Comparison of ENCODE assay signal across 19 cellular contexts in the genomic region with DNA sequence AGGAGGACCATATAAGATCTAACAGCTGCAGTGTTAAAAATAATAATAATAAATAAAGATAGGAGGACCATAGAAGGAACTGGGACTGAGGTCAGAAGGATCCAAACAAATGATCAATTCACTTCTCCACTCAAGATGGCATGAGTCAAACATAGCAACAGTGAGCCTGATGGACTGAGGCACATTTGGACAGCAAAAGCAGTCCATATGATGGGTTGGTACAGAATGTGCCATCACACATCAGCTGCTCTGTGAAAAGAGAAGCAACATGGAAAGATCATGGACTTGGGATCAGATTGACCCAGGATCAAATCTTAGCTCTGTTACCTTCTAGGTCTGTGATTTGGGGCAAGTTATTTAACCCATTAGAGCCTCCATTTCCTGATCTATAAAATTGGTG.
"Had no signal": no experiment of that assay in that cellular context is flagged by ENCODE, and none has a peak within 500 bp of the region (broad histone marks: within the 10 kb centered on the region; RNA-seq: fewer than 3 reads in every experiment).

No MANE protein-coding gene starts in this region.

- H3K36me3 Mint-ChIP-seq: natural killer cell treated with Interleukin-12 subunit alpha and Interleukin-12 subunit beta and Interleukin-15 and Interleukin-18, amount 100 ng/mL, for 72 hours had no signal

- H3K9me3 Mint-ChIP-seq: activated naive CD4-positive, alpha-beta T cell treated with anti-CD3 and anti-CD28 coated beads for 36 hours; activated naive CD8-positive, alpha-beta T cell treated with anti-CD3 and anti-CD28 coated beads, Interleukin-2, amount 50 U/mL, for 24 hours; natural killer cell treated with Interleukin-12 subunit alpha and Interleukin-12 subunit beta and Interleukin-15 and Interleukin-18, amount 100 ng/mL, for 72 hours had no signal

- H3K27ac Mint-ChIP-seq: activated naive CD4-positive, alpha-beta T cell treated with anti-CD3 and anti-CD28 coated beads for 36 hours; activated naive CD8-positive, alpha-beta T cell treated with anti-CD3 and anti-CD28 coated beads, Interleukin-2, amount 50 U/mL, for 24 hours; natural killer cell treated with Interleukin-12 subunit alpha and Interleukin-12 subunit beta and Interleukin-15 and Interleukin-18, amount 100 ng/mL, for 72 hours had no signal

- DNase-seq: activated CD4-positive, alpha-beta T cell treated with anti-CD3 and anti-CD28 coated beads for 4 hours; activated CD4-positive, alpha-beta T cell treated with anti-CD3 and anti-CD28 coated beads, Interleukin-2, amount 50 U/mL, for 48 hours; activated CD4-positive, CD25-positive, alpha-beta regulatory T cell; activated naive CD4-positive, alpha-beta T cell treated with anti-CD3 and anti-CD28 coated beads for 36 hours; activated naive CD8-positive, alpha-beta T cell treated with anti-CD3 and anti-CD28 coated beads, Interleukin-2, amount 50 U/mL, for 24 hours; activated T-cell treated with anti-CD3 and anti-CD28 coated beads, Interleukin-2, amount 50 U/mL, for 48 hours; amygdala; central memory CD4-positive, alpha-beta T cell; foreskin fibroblast; heart right ventricle; left lung; mesendoderm; stimulated activated CD4-positive, alpha-beta T cell treated with anti-CD3 and anti-CD28 coated beads, Interleukin-1b, Interleukin-23, amount 100 ng/mL, for 48 hours; stimulated activated CD4-positive, alpha-beta T cell treated with anti-CD3 and anti-CD28 coated beads, Interleukin-4, amount 100 ng/mL, for 4 hours; stimulated activated naive CD4-positive, alpha-beta T cell; testis; transverse colon had no signal

- ATAC-seq: activated naive CD8-positive, alpha-beta T cell treated with anti-CD3 and anti-CD28 coated beads, Interleukin-2, amount 50 U/mL, for 24 hours; esophagus mucosa; heart right ventricle; left lung; natural killer cell treated with Interleukin-12 subunit alpha and Interleukin-12 subunit beta and Interleukin-15 and Interleukin-18, amount 100 ng/mL, for 72 hours had no signal
